Comparison of ENCODE assay signal across 14 cellular contexts in genomic region chr14:89600029-89600428, GRCh38.
"Had no signal": no experiment of that assay in that cellular context is flagged by ENCODE, and none has a peak within 500 bp of the region (broad histone marks: within the 10 kb centered on the region; RNA-seq: fewer than 3 reads in every experiment).

No MANE protein-coding gene starts in this region.

- ATAC-seq: activated T-cell treated with anti-CD3 and anti-CD28 coated beads, Interleukin-2, amount 50 U/mL, for 4 hours; sciatic nerve; WTC11 had no signal

- DNase-seq: activated CD4-positive, alpha-beta T cell treated with anti-CD3 and anti-CD28 coated beads, Interleukin-2, amount 10 ng/mL, durations not matched to agents 7 days and 5 days; activated T-cell treated with anti-CD3 and anti-CD28 coated beads, Interleukin-2, amount 50 U/mL, for 4 hours; amygdala; dorsolateral prefrontal cortex; naive B cell; nucleus accumbens; spleen; stimulated activated CD4-positive, alpha-beta T cell treated with anti-CD3 and anti-CD28 coated beads, Interleukin-1b, Interleukin-23, amount 100 ng/mL, for 48 hours; stimulated activated naive CD4-positive, alpha-beta T cell treated with Interleukin-2 at 50 U/mL for 16 hours; testis had no signal

- H3K4me1 ChIP-seq: breast epithelium, testis had no signal

- H3K27me3 Mint-ChIP-seq: activated CD4-positive, alpha-beta T cell treated with anti-CD3 and anti-CD28 coated beads, Interleukin-2, amount 10 ng/mL, durations not matched to agents 7 days and 5 days; naive B cell had no signal

- H3K36me3 ChIP-seq: breast epithelium, esophagus muscularis mucosa had no signal

- H3K27ac Mint-ChIP-seq: activated CD4-positive, alpha-beta T cell treated with anti-CD3 and anti-CD28 coated beads, Interleukin-2, amount 10 ng/mL, durations not matched to agents 7 days and 5 days; naive B cell; WTC11 had no signal

- H3K27ac ChIP-seq: breast epithelium, dorsolateral prefrontal cortex, testis had no signal

- H3K9me3 ChIP-seq: testis had no signal

- H3K4me3 ChIP-seq: breast epithelium, dorsolateral prefrontal cortex, esophagus muscularis mucosa, spleen, testis had no signal

- H3K4me3 Mint-ChIP-seq: activated CD4-positive, alpha-beta T cell treated with anti-CD3 and anti-CD28 coated beads, Interleukin-2, amount 10 ng/mL, durations not matched to agents 7 days and 5 days; activated T-cell treated with anti-CD3 and anti-CD28 coated beads, Interleukin-2, amount 50 U/mL, for 4 hours; naive B cell; WTC11 had no signal

- H3K27me3 ChIP-seq: breast epithelium, dorsolateral prefrontal cortex, esophagus muscularis mucosa, spleen, testis had no signal
